In the genomic region with DNA sequence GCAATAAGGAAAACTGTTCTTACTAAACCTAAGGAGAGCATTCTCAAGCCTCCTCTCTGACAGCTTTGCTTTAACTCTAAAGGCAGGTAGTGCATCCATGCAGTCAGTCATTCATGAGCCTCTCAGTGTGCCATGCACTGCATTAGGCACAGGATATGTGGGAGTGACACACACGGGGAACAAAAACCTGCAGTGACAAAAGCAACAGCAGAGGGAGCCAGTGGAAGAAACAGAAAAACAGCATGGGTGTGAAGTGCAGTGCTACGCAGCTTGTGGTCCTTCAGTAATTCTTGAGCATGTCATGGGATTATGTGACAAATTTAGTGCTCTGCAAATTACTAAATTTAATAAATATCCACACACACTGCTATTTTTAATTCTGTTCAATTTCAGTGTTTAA, we compare ENCODE assay signal across 1 cellular context.
TF ChIP-seq lines count a peak whose summit lies in the region.

No MANE protein-coding gene starts in this region.

TF ChIP-seq in WTC11, 78 proteins besides CTCF, POLR2A, EP300 and RAD21 (continued from another document):
- TF ChIP-seq FOXP4 (CRISPR knock-in tag; IDR thresholded peaks at IDR 0.05) (no peak), ATF6 (CRISPR knock-in tag; IDR thresholded peaks at IDR 0.05) (no peak), ZNF425 (CRISPR knock-in tag; conservative IDR thresholded peaks at IDR 0.05) (no peak), PREB (CRISPR knock-in tag; IDR thresholded peaks at IDR 0.05; ENCODE audit: borderline replicate concordance) (no peak), NFATC4 (CRISPR knock-in tag; IDR thresholded peaks at IDR 0.05) (no peak), NFE2L1 (CRISPR knock-in tag; IDR thresholded peaks at IDR 0.05) (no peak), CBFB (CRISPR knock-in tag; IDR thresholded peaks at IDR 0.05; ENCODE audit: low read depth) (no peak), NR3C1 (CRISPR knock-in tag; conservative IDR thresholded peaks at IDR 0.05; ENCODE audit: low read depth) (no peak), RORB (CRISPR knock-in tag; IDR thresholded peaks at IDR 0.05) (no peak)
